ENCODE assay signal across 24 cellular contexts in genomic region chr6:51200676-51201075, GRCh38.
"Had no signal": no experiment of that assay in that cellular context is flagged by ENCODE, and none has a peak within 500 bp of the region (broad histone marks: within the 10 kb centered on the region; RNA-seq: fewer than 3 reads in every experiment).

No MANE protein-coding gene starts in this region.

- H3K4me3 Mint-ChIP-seq: dendritic cell treated with granulocyte-macrophage colony-stimulating factor and Interleukin-4, amounts not matched to agents 40 ng/mL and 50 ng/mL, for 4 days; effector memory CD8-positive, alpha-beta T cell; endodermal cell; mesothelial cell of epicardium; natural killer cell had no signal

- H3K27me3 Mint-ChIP-seq: effector memory CD8-positive, alpha-beta T cell; naive B cell had no signal

- H3K36me3 Mint-ChIP-seq: mesothelial cell of epicardium, naive B cell, natural killer cell had no signal

- DNase-seq: cortex of kidney; effector CD8-positive, alpha-beta T cell; effector memory CD8-positive, alpha-beta T cell; endodermal cell; erythroblast; esophagus squamous epithelium; foreskin fibroblast; foreskin melanocyte; gastrocnemius medialis; glutamatergic neuron; head of caudate nucleus; heart right ventricle; hippocampal formation; left cardiac atrium; left lung; left ventricle myocardium superior; lower lobe of right lung; mesenchymal stem cell; mucosa of descending colon; naive B cell; natural killer cell had no signal

- H3K4me3 ChIP-seq: esophagus squamous epithelium, gastrocnemius medialis, heart right ventricle, left lung, lower lobe of right lung, mucosa of descending colon had no signal

- H3K27ac ChIP-seq: epithelial cell of prostate, esophagus squamous epithelium, gastrocnemius medialis, heart right ventricle, left lung, lower lobe of right lung had no signal

- H3K4me1 Mint-ChIP-seq: endodermal cell, naive B cell, natural killer cell had no signal

- H3K9me3 Mint-ChIP-seq: dendritic cell treated with granulocyte-macrophage colony-stimulating factor and Interleukin-4, amounts not matched to agents 40 ng/mL and 50 ng/mL, for 4 days; endodermal cell; mesothelial cell of epicardium had no signal

- H3K27ac Mint-ChIP-seq: dendritic cell treated with granulocyte-macrophage colony-stimulating factor and Interleukin-4, amounts not matched to agents 40 ng/mL and 50 ng/mL, for 4 days; effector memory CD8-positive, alpha-beta T cell; endodermal cell; mesothelial cell of epicardium; naive B cell; natural killer cell had no signal
